In genomic region chr2:21095178-21095577, GRCh38 we compare ENCODE assay signal across 28 cellular contexts. TPM values are rescaled to one million over a fixed set of nuclear protein-coding genes. Genes with fewer than 3 reads are reported as not detected.
"Had no signal": no experiment of that assay in that cellular context is flagged by ENCODE, and none has a peak within 500 bp of the region (broad histone marks: within the 10 kb centered on the region; RNA-seq: fewer than 3 reads in every experiment).

No MANE protein-coding gene starts in this region.

- H3K4me1 ChIP-seq: esophagus squamous epithelium, lower lobe of right lung, prostate gland, right atrium auricular region, testis, tibial artery had no signal

- H3K27me3 ChIP-seq: esophagus squamous epithelium, heart right ventricle, right atrium auricular region, sigmoid colon, testis, tibial artery had no signal

- H3K36me3 ChIP-seq: esophagus squamous epithelium, heart right ventricle, left ventricle myocardium inferior, lower lobe of right lung, prostate gland, right atrium auricular region, sigmoid colon, tibial artery had no signal

- DNase-seq: cortex of kidney; effector memory CD8-positive, alpha-beta T cell; erythroblast; esophagus squamous epithelium; foreskin melanocyte; glutamatergic neuron; heart right ventricle; hypothalamus; kidney; left ventricle myocardium inferior; lower lobe of right lung; naive thymus-derived CD8-positive, alpha-beta T cell; nephron progenitor cell; nucleus accumbens; sigmoid colon; stimulated activated CD4-positive, alpha-beta T cell treated with anti-CD3 and anti-CD28 coated beads, Interleukin-2, amount 100 ng/mL, for 24 hours; stimulated activated CD4-positive, alpha-beta T cell treated with anti-CD3 and anti-CD28 coated beads, Interleukin-4, amount 100 ng/mL, for 4 hours; stimulated activated naive CD8-positive, alpha-beta T cell treated with anti-CD3 and anti-CD28 coated beads, Interleukin-15, Interleukin-2, amounts not matched to agents 100 U/mL and 50 U/mL, for 24 hours; substantia nigra; testis; tibial artery had no signal

- H3K9me3 ChIP-seq: esophagus squamous epithelium, left ventricle myocardium inferior, lower lobe of right lung, prostate gland, right atrium auricular region, sigmoid colon, testis, tibial artery had no signal

- H3K4me3 ChIP-seq: esophagus squamous epithelium, heart right ventricle, left ventricle myocardium inferior, lower lobe of right lung, prostate gland, right atrium auricular region, sigmoid colon, testis, tibial artery had no signal

- H3K27ac ChIP-seq: esophagus squamous epithelium, heart right ventricle, left ventricle myocardium inferior, lower lobe of right lung, prostate gland, sigmoid colon, testis, tibial artery had no signal

RNA-seq across cellular contexts. Expression of gene TDRD15, which starts 28.6 kb away (rescaled TPM):
- total RNA-seq: dermis microvascular lymphatic vessel endothelial cell; heart right ventricle; left ventricle myocardium inferior; lower lobe of right lung; myocyte; naive thymus-derived CD8-positive, alpha-beta T cell; osteocyte; skeletal muscle tissue had no signal
- polyA plus RNA-seq: heart right ventricle; naive thymus-derived CD8-positive, alpha-beta T cell; sigmoid colon; urinary bladder had no signal

RNA-seq across cellular contexts. Expression of gene APOB, which starts 51.3 kb away (rescaled TPM):
- total RNA-seq: myocyte; naive thymus-derived CD8-positive, alpha-beta T cell had no signal
- polyA plus RNA-seq: naive thymus-derived CD8-positive, alpha-beta T cell had no signal
